ENCODE assay signal across 28 cellular contexts in the genomic region with DNA sequence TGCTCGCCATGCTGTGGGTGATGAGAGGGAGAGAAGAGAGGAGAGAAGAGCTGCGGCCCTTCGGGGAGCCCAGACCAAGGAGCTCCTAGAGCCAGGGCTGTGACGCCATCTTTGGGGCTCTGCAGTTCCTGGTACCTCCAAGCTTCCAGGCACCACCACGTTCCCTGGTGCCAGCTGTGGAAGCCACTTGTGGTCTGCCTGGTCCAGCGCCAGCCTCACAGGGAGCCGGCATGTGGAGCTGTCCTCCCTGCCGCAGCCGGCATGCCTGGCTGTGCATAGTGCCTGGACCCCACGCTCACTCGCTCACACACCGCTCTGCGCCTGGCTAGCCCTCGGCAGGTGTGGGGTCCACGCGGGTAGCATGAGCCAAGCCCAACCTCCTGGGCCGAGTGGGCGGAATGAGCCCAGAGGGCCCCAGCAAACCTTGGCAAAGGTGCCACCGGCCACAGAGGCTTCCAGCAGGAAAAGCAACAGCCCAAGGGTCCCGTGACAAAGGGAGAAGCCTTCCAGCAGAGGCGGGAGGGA. TPM values are rescaled to one million over a fixed set of nuclear protein-coding genes. Genes with fewer than 3 reads are reported as not detected.
"Had no signal": no experiment of that assay in that cellular context is flagged by ENCODE, and none has a peak within 500 bp of the region (broad histone marks: within the 10 kb centered on the region; RNA-seq: fewer than 3 reads in every experiment).

No MANE protein-coding gene starts in this region.

- H3K4me1 Mint-ChIP-seq: memory B cell had no signal

- H3K4me3 Mint-ChIP-seq: memory B cell; naive thymus-derived CD8-positive, alpha-beta T cell; nephron; neural crest cell; stimulated activated naive B cell treated with anti-CD40 and anti-IgM and Interleukin-4, amounts not matched to agents 10 μg/mL and 1 μg/mL and 100 μg/mL, for 72 hours had no signal

- H3K27ac Mint-ChIP-seq: memory B cell; nephron; stimulated activated naive B cell treated with anti-CD40 and anti-IgM and Interleukin-4, amounts not matched to agents 10 μg/mL and 1 μg/mL and 100 μg/mL, for 72 hours had no signal

- ATAC-seq: left cardiac atrium; left lobe of liver; left ventricle myocardium superior; mucosa of descending colon; naive thymus-derived CD8-positive, alpha-beta T cell; psoas muscle; right lobe of liver; stimulated activated naive B cell treated with anti-CD40 and anti-IgM and Interleukin-4, amounts not matched to agents 10 μg/mL and 1 μg/mL and 100 μg/mL, for 72 hours; stimulated activated naive CD8-positive, alpha-beta T cell treated with anti-CD3 and anti-CD28 coated beads, Interleukin-15, Interleukin-2, amounts not matched to agents 100 U/mL and 50 U/mL, for 24 hours had no signal

- DNase-seq: hippocampal formation; kidney glomerular epithelial cell; left cardiac atrium; left ventricle myocardium superior; midbrain; mucosa of descending colon; naive thymus-derived CD8-positive, alpha-beta T cell; occipital lobe; psoas muscle; right lobe of liver; stimulated activated CD4-positive, alpha-beta T cell treated with anti-CD3 and anti-CD28 coated beads, Interleukin-2, amount 100 ng/mL, for 48 hours; stimulated activated CD4-positive, alpha-beta T cell treated with anti-CD3 and anti-CD28 coated beads, Interleukin-4, amount 100 ng/mL, for 4 hours; stimulated activated CD8-positive, alpha-beta memory T cell treated with anti-CD3 and anti-CD28 coated beads, Interleukin-4, amount 100 ng/mL, for 48 hours; stimulated activated naive B cell treated with anti-CD40 and anti-IgM and Interleukin-4, amounts not matched to agents 10 μg/mL and 1 μg/mL and 100 μg/mL, for 72 hours; stimulated activated naive CD8-positive, alpha-beta T cell treated with anti-CD3 and anti-CD28 coated beads, Interleukin-15, Interleukin-2, amounts not matched to agents 100 U/mL and 50 U/mL, for 24 hours; stomach; thyroid gland; transverse colon had no signal

RNA-seq across cellular contexts. Expression of gene CHRNA4, which starts 19.3 kb away (rescaled TPM):
- total RNA-seq: mesenteric fat pad; mucosa of descending colon; naive thymus-derived CD8-positive, alpha-beta T cell; osteocyte; posterior vena cava; smooth muscle cell had no signal
- polyA plus RNA-seq: keratinocyte; naive thymus-derived CD8-positive, alpha-beta T cell; urinary bladder had no signal
